In the genomic region with DNA sequence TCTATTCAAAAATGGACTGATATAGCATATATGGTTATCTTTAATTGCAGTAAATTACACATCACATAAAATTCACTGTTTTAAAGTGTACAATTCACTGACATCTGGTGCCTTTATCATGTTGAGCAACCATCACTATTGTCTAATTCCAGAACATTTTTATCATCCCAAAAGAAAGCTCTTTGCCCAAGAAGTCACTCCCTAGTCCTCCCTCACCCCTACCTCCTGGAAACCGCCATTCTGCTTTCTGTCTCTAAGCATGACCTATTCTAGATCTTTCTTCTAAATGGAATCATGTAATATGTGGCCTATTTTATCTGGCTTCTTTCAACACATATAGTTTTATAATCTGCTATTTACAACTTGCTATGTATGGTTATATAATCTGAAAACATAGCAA, we compare ENCODE assay signal across 19 cellular contexts.
DNase-seq lines count a peak whose midpoint lies in the region; ATAC-seq and TF ChIP-seq lines count a peak whose summit lies in the region.
"Had no signal": no experiment of that assay in that cellular context is flagged by ENCODE, and none has a peak within 500 bp of the region (broad histone marks: within the 10 kb centered on the region; RNA-seq: fewer than 3 reads in every experiment).

No MANE protein-coding gene starts in this region.

- ATAC-seq in stimulated activated naive CD8-positive, alpha-beta T cell treated with anti-CD3 and anti-CD28 coated beads, Interleukin-15, amount 100 ng/mL, for 72 hours: no peak
- ATAC-seq in stimulated activated naive CD8-positive, alpha-beta T cell treated with anti-CD3 and anti-CD28 coated beads, Interleukin-15, Interleukin-2, amounts not matched to agents 100 U/mL and 50 U/mL, for 24 hours: no peak
- ATAC-seq in activated CD8-positive, alpha-beta T cell treated with anti-CD3 and anti-CD28 coated beads, Interleukin-2, amount 10 ng/mL, durations not matched to agents 7 days and 5 days: no peak
- ATAC-seq in HG03025 (IDR thresholded peaks at IDR 0.05; ENCODE audit: low FRiP score, unreplicated experiment): no peak
- ATAC-seq: A549 had no signal

- H3K27ac Mint-ChIP-seq in stimulated activated naive CD8-positive, alpha-beta T cell treated with anti-CD3 and anti-CD28 coated beads, Interleukin-15, amount 100 ng/mL, for 72 hours: peak overlapping the region; percentile 15 to 82
- peak overlapping the region; percentile 69 for H3K27ac Mint-ChIP-seq in neural crest cell (ENCODE audit: unreplicated experiment)
- no peak overlapping the region for H3K27ac Mint-ChIP-seq in activated CD8-positive, alpha-beta T cell treated with anti-CD3 and anti-CD28 coated beads, Interleukin-2, amount 10 ng/mL, durations not matched to agents 7 days and 5 days
- H3K27ac Mint-ChIP-seq: CD4-positive, alpha-beta memory T cell; HFFc6 had no signal

- CTCF ChIA-PET in activated CD8-positive, alpha-beta T cell treated with anti-CD3 and anti-CD28 coated beads, Interleukin-2, amount 10 ng/mL, durations not matched to agents 7 days and 5 days (lab: Charles Lee): no interaction called here

- no peak overlapping the region for H3K4me3 Mint-ChIP-seq in stimulated activated naive CD8-positive, alpha-beta T cell treated with anti-CD3 and anti-CD28 coated beads, Interleukin-15, amount 100 ng/mL, for 72 hours
- no peak overlapping the region for H3K4me3 Mint-ChIP-seq in neural crest cell
- H3K4me3 Mint-ChIP-seq in activated CD8-positive, alpha-beta T cell treated with anti-CD3 and anti-CD28 coated beads, Interleukin-2, amount 10 ng/mL, durations not matched to agents 7 days and 5 days: no peak overlapping the region
- H3K4me3 Mint-ChIP-seq: CD4-positive, alpha-beta memory T cell; HFFc6 had no signal

- no peak for TF ChIP-seq CTCF in neural crest cell (conservative IDR thresholded peaks at IDR 0.05)

- no peaks in the 10 kb centered on the region for H3K27me3 Mint-ChIP-seq in stimulated activated naive CD8-positive, alpha-beta T cell treated with anti-CD3 and anti-CD28 coated beads, Interleukin-15, amount 100 ng/mL, for 72 hours
- H3K27me3 Mint-ChIP-seq in neural crest cell (ENCODE audit: low read depth): no peaks in the 10 kb centered on the region
- no peaks in the 10 kb centered on the region for H3K27me3 Mint-ChIP-seq in activated CD8-positive, alpha-beta T cell treated with anti-CD3 and anti-CD28 coated beads, Interleukin-2, amount 10 ng/mL, durations not matched to agents 7 days and 5 days (ENCODE audit: low read depth)

- POLR2A ChIA-PET in activated CD8-positive, alpha-beta T cell treated with anti-CD3 and anti-CD28 coated beads, Interleukin-2, amount 10 ng/mL, durations not matched to agents 7 days and 5 days (lab: Charles Lee): no interaction called here

- H3K9me3 Mint-ChIP-seq in stimulated activated naive CD8-positive, alpha-beta T cell treated with anti-CD3 and anti-CD28 coated beads, Interleukin-15, amount 100 ng/mL, for 72 hours: no peaks in the 10 kb centered on the region
- H3K9me3 Mint-ChIP-seq in neural crest cell: no peaks in the 10 kb centered on the region
- no peaks in the 10 kb centered on the region for H3K9me3 Mint-ChIP-seq in activated CD8-positive, alpha-beta T cell treated with anti-CD3 and anti-CD28 coated beads, Interleukin-2, amount 10 ng/mL, durations not matched to agents 7 days and 5 days (ENCODE audit: insufficient read depth)
- H3K9me3 Mint-ChIP-seq: HFFc6 had no signal

- H3K4me1 Mint-ChIP-seq in stimulated activated naive CD8-positive, alpha-beta T cell treated with anti-CD3 and anti-CD28 coated beads, Interleukin-15, amount 100 ng/mL, for 72 hours: no peaks in the 10 kb centered on the region
- no peaks in the 10 kb centered on the region for H3K4me1 Mint-ChIP-seq in neural crest cell
- peaks cover 3% of the 10 kb centered on the region for H3K4me1 Mint-ChIP-seq in activated CD8-positive, alpha-beta T cell treated with anti-CD3 and anti-CD28 coated beads, Interleukin-2, amount 10 ng/mL, durations not matched to agents 7 days and 5 days (ENCODE audit: low read depth)
- H3K4me1 Mint-ChIP-seq: CD4-positive, alpha-beta memory T cell had no signal

- no peaks in the 10 kb centered on the region for H3K36me3 Mint-ChIP-seq in neural crest cell (ENCODE audit: low read depth)
- no peaks in the 10 kb centered on the region for H3K36me3 Mint-ChIP-seq in activated CD8-positive, alpha-beta T cell treated with anti-CD3 and anti-CD28 coated beads, Interleukin-2, amount 10 ng/mL, durations not matched to agents 7 days and 5 days (ENCODE audit: low read depth)
- H3K36me3 Mint-ChIP-seq: CD4-positive, alpha-beta memory T cell had no signal

- no peak for DNase-seq in stimulated activated naive CD8-positive, alpha-beta T cell treated with anti-CD3 and anti-CD28 coated beads, Interleukin-15, amount 100 ng/mL, for 72 hours
- no peak for DNase-seq in stimulated activated naive CD8-positive, alpha-beta T cell treated with anti-CD3 and anti-CD28 coated beads, Interleukin-15, Interleukin-2, amounts not matched to agents 100 U/mL and 50 U/mL, for 24 hours
- DNase-seq in amniotic epithelial cell (ENCODE audit: low read depth) (peak; percentile 62), fibroblast of peridontal ligament (ENCODE audit: extremely low read depth) (peak; percentile 16), neural crest cell (ENCODE audit: low read depth, low spot score) (no peak), GF-D8 (lab: John Stamatoyannopoulos, UW) (no peak)
- DNase-seq in activated CD8-positive, alpha-beta T cell treated with anti-CD3 and anti-CD28 coated beads, Interleukin-2, amount 10 ng/mL, durations not matched to agents 7 days and 5 days: no peak
- DNase-seq: 8988T; ACHN; C1 segment of cervical spinal cord; Calu3; CD4-positive, alpha-beta memory T cell; COR-L47; DMS53; DMS79 treated with DMSO at 0.1 percent for 48 hours; GOT3; HFFc6 had no signal

Comparison
In these comparisons a context has a peak if more than half of its experiments do, and no peak if none do; other contexts are left out.
1. DNase-seq: peak in amniotic epithelial cell (single experiment) and fibroblast of peridontal ligament (single experiment); none in stimulated activated naive CD8-positive, alpha-beta T cell treated with anti-CD3 and anti-CD28 coated beads, Interleukin-15, amount 100 ng/mL, for 72 hours (0 of 2), stimulated activated naive CD8-positive, alpha-beta T cell treated with anti-CD3 and anti-CD28 coated beads, Interleukin-15, Interleukin-2, amounts not matched to agents 100 U/mL and 50 U/mL, for 24 hours (single experiment), neural crest cell (single experiment), activated CD8-positive, alpha-beta T cell treated with anti-CD3 and anti-CD28 coated beads, Interleukin-2, amount 10 ng/mL, durations not matched to agents 7 days and 5 days (single experiment) and GF-D8 (single experiment).